Comparison of ENCODE assay signal across 21 cellular contexts in the genomic region with DNA sequence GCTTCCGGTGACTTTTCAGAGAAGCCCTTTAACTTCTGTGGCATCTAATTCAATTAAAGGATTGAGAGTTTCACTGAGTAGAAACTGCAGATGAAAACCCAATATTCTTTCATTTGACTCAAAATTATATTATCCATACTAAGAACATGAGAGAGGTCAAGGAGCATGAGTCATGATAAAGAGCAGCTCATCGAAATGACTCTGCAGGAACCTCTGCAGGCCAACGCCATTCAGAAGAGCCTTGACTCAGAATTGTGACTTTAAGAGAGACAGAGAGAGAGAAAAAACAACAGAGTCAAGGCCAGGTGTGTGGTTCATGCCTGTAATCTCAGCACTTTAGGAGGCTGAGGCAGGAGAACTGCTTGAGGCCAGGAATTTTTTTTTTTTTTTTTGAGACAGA.
"Had no signal": no experiment of that assay in that cellular context is flagged by ENCODE, and none has a peak within 500 bp of the region (broad histone marks: within the 10 kb centered on the region; RNA-seq: fewer than 3 reads in every experiment).

No MANE protein-coding gene starts in this region.

- H2AFZ ChIP-seq: parathyroid adenoma had no signal

- H3K9me3 Mint-ChIP-seq: activated naive CD4-positive, alpha-beta T cell treated with anti-CD3 and anti-CD28 coated beads for 36 hours; activated T-cell treated with anti-CD3 and anti-CD28 coated beads, Interleukin-2, amount 50 U/mL, for 24 hours; T-helper 1 cell treated with Interleukin-12 subunit alpha and Interleukin-12 subunit beta and Interleukin-4 antibody, amounts not matched to agents 30 μg/mL and 1 μg/mL, for 36 hours had no signal

- H3K9me3 ChIP-seq: tibial nerve had no signal

- H3K36me3 ChIP-seq: cardiac muscle cell, tibial nerve had no signal

- ATAC-seq: activated CD8-positive, alpha-beta T cell treated with anti-CD3 and anti-CD28 coated beads, Interleukin-2, amount 10 ng/mL, durations not matched to agents 7 days and 5 days; activated naive CD8-positive, alpha-beta T cell treated with anti-CD3 and anti-CD28 coated beads, Interleukin-2, amount 50 U/mL, for 24 hours; left colon; right cardiac atrium; WTC11 had no signal

- H3K27ac ChIP-seq: cardiac muscle cell, epithelial cell of prostate, parathyroid adenoma, tibial nerve had no signal

- H3K27ac Mint-ChIP-seq: activated CD8-positive, alpha-beta T cell treated with anti-CD3 and anti-CD28 coated beads, Interleukin-2, amount 10 ng/mL, durations not matched to agents 7 days and 5 days; activated naive CD4-positive, alpha-beta T cell treated with anti-CD3 and anti-CD28 coated beads for 36 hours; activated naive CD8-positive, alpha-beta T cell treated with anti-CD3 and anti-CD28 coated beads, Interleukin-2, amount 50 U/mL, for 24 hours; activated T-cell treated with anti-CD3 and anti-CD28 coated beads, Interleukin-2, amount 50 U/mL, for 24 hours; stimulated activated naive CD8-positive, alpha-beta T cell treated with anti-CD3 and anti-CD28 coated beads, Interleukin-15, Interleukin-2, amounts not matched to agents 100 ng/mL and 50 ng/mL, for 24 hours; T-helper 1 cell treated with Interleukin-12 subunit alpha and Interleukin-12 subunit beta and Interleukin-4 antibody, amounts not matched to agents 30 μg/mL and 1 μg/mL, for 36 hours; WTC11 had no signal

- H3K9ac ChIP-seq: parathyroid adenoma had no signal

- H3K36me3 Mint-ChIP-seq: WTC11 had no signal

- H3K4me1 Mint-ChIP-seq: activated naive CD8-positive, alpha-beta T cell treated with anti-CD3 and anti-CD28 coated beads, Interleukin-2, amount 50 U/mL, for 24 hours had no signal

- H3K79me2 ChIP-seq: parathyroid adenoma had no signal

- H3K27me3 ChIP-seq: cardiac muscle cell, tibial nerve had no signal

- H3K4me3 ChIP-seq: cardiac muscle cell, tibial nerve had no signal

- H3K4me3 Mint-ChIP-seq: activated CD8-positive, alpha-beta T cell treated with anti-CD3 and anti-CD28 coated beads, Interleukin-2, amount 10 ng/mL, durations not matched to agents 7 days and 5 days; activated naive CD4-positive, alpha-beta T cell treated with anti-CD3 and anti-CD28 coated beads for 36 hours; activated naive CD8-positive, alpha-beta T cell treated with anti-CD3 and anti-CD28 coated beads, Interleukin-2, amount 50 U/mL, for 24 hours; activated T-cell treated with anti-CD3 and anti-CD28 coated beads, Interleukin-2, amount 50 U/mL, for 24 hours; stimulated activated naive CD8-positive, alpha-beta T cell treated with anti-CD3 and anti-CD28 coated beads, Interleukin-15, Interleukin-2, amounts not matched to agents 100 ng/mL and 50 ng/mL, for 24 hours; T-helper 1 cell treated with Interleukin-12 subunit alpha and Interleukin-12 subunit beta and Interleukin-4 antibody, amounts not matched to agents 30 μg/mL and 1 μg/mL, for 36 hours; WTC11 had no signal

- DNase-seq: activated CD4-positive, alpha-beta T cell treated with anti-CD3 and anti-CD28 coated beads for 48 hours; activated CD8-positive, alpha-beta T cell treated with anti-CD3 and anti-CD28 coated beads, Interleukin-2, amount 10 ng/mL, durations not matched to agents 7 days and 5 days; activated effector memory CD4-positive, alpha-beta T cell treated with Interleukin-2 at 50 U/mL for 16 hours; activated naive CD4-positive, alpha-beta T cell treated with anti-CD3 and anti-CD28 coated beads for 36 hours; activated naive CD8-positive, alpha-beta T cell treated with anti-CD3 and anti-CD28 coated beads, Interleukin-2, amount 50 U/mL, for 24 hours; activated T-cell treated with anti-CD3 and anti-CD28 coated beads, Interleukin-2, amount 50 U/mL, for 24 hours; cortex of kidney; left colon; mesenchymal stem cell; nucleus accumbens; right cardiac atrium; stimulated activated CD4-positive, alpha-beta T cell treated with anti-CD3 and anti-CD28 coated beads, Interleukin-4, amount 100 ng/mL, for 4 hours; substantia nigra; T1000 had no signal

- H3K4me1 ChIP-seq: parathyroid adenoma, tibial nerve had no signal
